ENCODE assay signal across 23 cellular contexts in the genomic region with DNA sequence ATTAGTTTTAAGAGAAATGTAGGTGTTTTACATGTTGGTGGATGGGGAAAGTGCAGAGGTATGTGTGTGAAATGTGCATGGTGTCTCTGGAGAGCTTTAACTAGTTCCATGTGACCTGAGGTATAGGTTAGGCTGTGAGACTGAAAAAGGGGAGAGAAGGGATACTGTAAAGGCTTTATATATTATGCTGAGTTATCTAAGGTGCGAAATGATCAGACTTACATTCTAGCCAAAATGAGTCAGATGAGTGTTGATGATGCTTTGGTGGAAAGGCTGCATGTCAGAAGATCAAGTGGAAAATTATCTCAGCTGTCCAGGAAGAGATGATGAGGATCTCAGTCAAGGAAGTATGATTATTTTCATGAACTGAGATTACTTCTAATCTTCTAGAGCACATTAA. TPM values are rescaled to one million over a fixed set of nuclear protein-coding genes. Genes with fewer than 3 reads are reported as not detected.
DNase-seq lines count a peak whose midpoint lies in the region; ATAC-seq, FAIRE-seq and TF ChIP-seq lines count a peak whose summit lies in the region.
"Had no signal": no experiment of that assay in that cellular context is flagged by ENCODE, and none has a peak within 500 bp of the region (broad histone marks: within the 10 kb centered on the region; RNA-seq: fewer than 3 reads in every experiment).

No MANE protein-coding gene starts in this region.

- TF ChIP-seq POLR2A in endothelial cell of umbilical vein (IDR thresholded peaks at IDR 0.05; ENCODE audit: low read depth, low read length), result no peak

- dilution Hi-C loops in endothelial cell of umbilical vein (cut with MboI; ENCODE audit: extremely low pct_ligation_motif_present, low sequenced_read_pairs), result no loop called here

- no peaks in the 10 kb centered on the region for H4K20me1 ChIP-seq in endothelial cell of umbilical vein (replicated peaks; ENCODE audit: control insufficient read depth, extremely low read depth, insufficient read depth, low read length)

- POLR2A ChIA-PET in endothelial cell of umbilical vein (lab: Charles Lee), result no interaction called here

- H3K4me3 ChIP-seq in endothelial cell of umbilical vein (replicated peaks in 1 of 3; ENCODE audit: insufficient read depth in 1 of 3, low read depth in 1 of 3, low read length in 3 of 3), result no peak overlapping the region
- H3K4me3 ChIP-seq: esophagus muscularis mucosa, left ventricle myocardium inferior, thoracic aorta had no signal

- no peaks in the 10 kb centered on the region for H3K79me2 ChIP-seq in endothelial cell of umbilical vein (ENCODE audit: control insufficient read depth, insufficient read depth, low read length)

- ATAC-seq in natural killer cell (no peak), GM18861 (IDR thresholded peaks at IDR 0.05; ENCODE audit: unreplicated experiment) (no peak)
- ATAC-seq in natural killer cell treated with Interleukin-12 subunit alpha and Interleukin-12 subunit beta and Interleukin-15 and Interleukin-18, amount 100 ng/mL, for 72 hours, result no peak

- CTCF ChIA-PET in endothelial cell of umbilical vein (lab: Charles Lee), result no interaction called here

- no peak overlapping the region for H2AFZ ChIP-seq in endothelial cell of umbilical vein (ENCODE audit: low read depth, low read length)

- no peaks in the 10 kb centered on the region for H3K9me3 ChIP-seq in endothelial cell of umbilical vein (replicated peaks; ENCODE audit: control insufficient read depth, insufficient read depth, low read length)
- H3K9me3 ChIP-seq: esophagus muscularis mucosa, left ventricle myocardium inferior, thoracic aorta had no signal

- H3K27ac Mint-ChIP-seq in natural killer cell, result peak overlapping the region; percentile 4 to 37
- H3K27ac Mint-ChIP-seq in natural killer cell treated with Interleukin-12 subunit alpha and Interleukin-12 subunit beta and Interleukin-15 and Interleukin-18, amount 100 ng/mL, for 72 hours, result peak overlapping the region in 1 of 2 donors; percentile 30
- H3K27ac Mint-ChIP-seq: brain had no signal

- H3K4me1 ChIP-seq in endothelial cell of umbilical vein (ENCODE audit: control insufficient read depth, extremely low read depth, insufficient read depth, low read length), result no peaks in the 10 kb centered on the region

- no peaks in the 10 kb centered on the region for H3K27me3 Mint-ChIP-seq in natural killer cell (ENCODE audit: low read depth in 2 of 2)
- no peaks in the 10 kb centered on the region for H3K27me3 Mint-ChIP-seq in natural killer cell treated with Interleukin-12 subunit alpha and Interleukin-12 subunit beta and Interleukin-15 and Interleukin-18, amount 100 ng/mL, for 72 hours
- H3K27me3 Mint-ChIP-seq: brain; CD4-positive, CD25-positive, alpha-beta regulatory T cell had no signal

- no peak overlapping the region for H3K4me3 Mint-ChIP-seq in natural killer cell
- no peak overlapping the region for H3K4me3 Mint-ChIP-seq in natural killer cell treated with Interleukin-12 subunit alpha and Interleukin-12 subunit beta and Interleukin-15 and Interleukin-18, amount 100 ng/mL, for 72 hours
- H3K4me3 Mint-ChIP-seq: brain, neural crest cell had no signal

- intact Hi-C loops in natural killer cell (cut with micrococcal nuclease), result no loop called here
- intact Hi-C loops in endothelial cell of umbilical vein (cut with micrococcal nuclease), result no loop called here

- DNase-seq in natural killer cell (no peak), endothelial cell of umbilical vein (ENCODE audit: low read depth, low spot score) (no peak), DMS 273 treated with DMSO at 0.1 percent for 48 hours (lab: John Stamatoyannopoulos, UW) (no peak), NCI-H526 treated with DMSO at 0.1 percent for 48 hours (lab: John Stamatoyannopoulos, UW) (no peak)
- no peak for DNase-seq in natural killer cell treated with Interleukin-12 subunit alpha and Interleukin-12 subunit beta and Interleukin-15 and Interleukin-18, amount 100 ng/mL, for 72 hours (ENCODE audit: low spot score)
- DNase-seq: activated CD4-positive, alpha-beta T cell treated with anti-CD3 and anti-CD28 coated beads for 1 hour; activated CD8-positive, alpha-beta memory T cell treated with anti-CD3 and anti-CD28 coated beads, Interleukin-2, amount 50 U/mL, for 48 hours; CD4-positive, CD25-positive, alpha-beta regulatory T cell; effector memory CD4-positive, alpha-beta T cell; hypothalamus; KBM-7; left ventricle myocardium inferior; midbrain; MV-4-11; NCI-H524; posterior cingulate gyrus had no signal

- H3K27ac ChIP-seq in VCaP, result 0 out of 2 replicates have a peak overlapping the region, but pooled peaks have one; percentile 3
- no peak overlapping the region for H3K27ac ChIP-seq in endothelial cell of umbilical vein (ENCODE audit: insufficient read depth, low read depth, low read length)
- H3K27ac ChIP-seq: esophagus muscularis mucosa, thoracic aorta had no signal

- no peak overlapping the region for H3K4me2 ChIP-seq in endothelial cell of umbilical vein (ENCODE audit: insufficient read depth, low read length)

- no peaks in the 10 kb centered on the region for H3K9me1 ChIP-seq in endothelial cell of umbilical vein (replicated peaks; ENCODE audit: control insufficient read depth, extremely low read depth, insufficient read depth, low read length)

- no peaks in the 10 kb centered on the region for H3K36me3 Mint-ChIP-seq in natural killer cell
- H3K36me3 Mint-ChIP-seq in natural killer cell treated with Interleukin-12 subunit alpha and Interleukin-12 subunit beta and Interleukin-15 and Interleukin-18, amount 100 ng/mL, for 72 hours, result peaks cover 5% of the 10 kb centered on the region

- BruUV-seq in endothelial cell of umbilical vein (replicated peaks; lab: Mats Ljungman, UMichigan), result TSS peak; percentile 6

- H3K36me3 ChIP-seq in endothelial cell of umbilical vein (ENCODE audit: control insufficient read depth in 2 of 2, extremely low read depth in 1 of 2, insufficient read depth in 2 of 2, low read length in 2 of 2), result peaks cover 6 to 9% of the 10 kb centered on the region in 2 experiments

- H3K9ac ChIP-seq in endothelial cell of umbilical vein (replicated peaks; ENCODE audit: extremely low read depth, insufficient read depth, low read length), result no peak overlapping the region

- FAIRE-seq in endothelial cell of umbilical vein (lab: Jason Lieb, UNC), result no peak
- FAIRE-seq: GM19239 had no signal

- H3K27me3 ChIP-seq in endothelial cell of umbilical vein (ENCODE audit: control insufficient read depth in 2 of 2, insufficient read depth in 2 of 2, low read length in 2 of 2), result no peaks in the 10 kb centered on the region
- H3K27me3 ChIP-seq: esophagus muscularis mucosa had no signal

- no peaks in the 10 kb centered on the region for H3K9me3 Mint-ChIP-seq in natural killer cell
- no peaks in the 10 kb centered on the region for H3K9me3 Mint-ChIP-seq in natural killer cell treated with Interleukin-12 subunit alpha and Interleukin-12 subunit beta and Interleukin-15 and Interleukin-18, amount 100 ng/mL, for 72 hours
- H3K9me3 Mint-ChIP-seq: brain; CD4-positive, CD25-positive, alpha-beta regulatory T cell; neural crest cell had no signal

- H3K4me1 Mint-ChIP-seq in natural killer cell, result no peaks in the 10 kb centered on the region
- peaks cover 0 to 3% of the 10 kb centered on the region in 2 donors for H3K4me1 Mint-ChIP-seq in natural killer cell treated with Interleukin-12 subunit alpha and Interleukin-12 subunit beta and Interleukin-15 and Interleukin-18, amount 100 ng/mL, for 72 hours (ENCODE audit: low read depth in 2 of 2)
- H3K4me1 Mint-ChIP-seq: brain, neural crest cell had no signal

- TF ChIP-seq CTCF in natural killer cell (IDR thresholded peaks at IDR 0.05) (no peak), VCaP (conservative IDR thresholded peaks at IDR 0.05) (no peak), endothelial cell of umbilical vein (IDR thresholded peaks at IDR 0.05; ENCODE audit: extremely low read depth in 1 of 2, insufficient read depth in 1 of 2, low read depth in 1 of 2, low read length in 2 of 2) (no peak)

TF ChIP-seq in endothelial cell of umbilical vein, 7 proteins besides CTCF, POLR2A, EP300 and RAD21:
- no peak for TF ChIP-seq JUN (IDR thresholded peaks at IDR 0.05; ENCODE audit: borderline replicate concordance, insufficient read depth, insufficient read length, low read depth)
- TF ChIP-seq FOS (IDR thresholded peaks at IDR 0.05; ENCODE audit: borderline replicate concordance, insufficient read depth, low read length), result no peak

RNA-seq across cellular contexts. Expression of gene ACAT1, which starts 15.8 kb away (rescaled TPM):
- 10 to 100 TPM in 2 of 3 donors, 1 to 10 TPM in 1; 7.4 to 15.4 (median 10.9) TPM for total RNA-seq in natural killer cell
- total RNA-seq in natural killer cell treated with Interleukin-12 subunit alpha and Interleukin-12 subunit beta and Interleukin-15 and Interleukin-18, amount 100 ng/mL, for 72 hours, result 10 to 100 TPM; 32.9 to 69.1 TPM
- total RNA-seq in endothelial cell of umbilical vein, result 51.7 and 59.9 TPM in 2 replicates
- 32.6 and 36.8 TPM in 2 replicates for polyA plus RNA-seq in endothelial cell of umbilical vein
- polyA plus RNA-seq in endothelial cell of umbilical vein (2011; cell fraction: cytosol; rRNA removed), result 50.9 and 57.2 TPM in 2 replicates
- polyA plus RNA-seq in endothelial cell of umbilical vein (2011; cell fraction: nucleus; rRNA removed), result 29.8 and 41.4 TPM in 2 replicates
- 105 and 106 TPM in 2 replicates for polyA plus RNA-seq in endothelial cell of umbilical vein (2012)
- polyA minus RNA-seq in endothelial cell of umbilical vein, result 40.7 and 65.4 TPM in 2 replicates
- polyA minus RNA-seq in endothelial cell of umbilical vein (2011; cell fraction: cytosol; rRNA and poly(A)+ RNA removed), result 46.5 TPM
- polyA minus RNA-seq in endothelial cell of umbilical vein (2011; cell fraction: nucleus; rRNA and poly(A)+ RNA removed), result 22.2 and 25.8 TPM in 2 replicates
